Comparison of ENCODE assay signal across 8 cellular contexts in the genomic region with DNA sequence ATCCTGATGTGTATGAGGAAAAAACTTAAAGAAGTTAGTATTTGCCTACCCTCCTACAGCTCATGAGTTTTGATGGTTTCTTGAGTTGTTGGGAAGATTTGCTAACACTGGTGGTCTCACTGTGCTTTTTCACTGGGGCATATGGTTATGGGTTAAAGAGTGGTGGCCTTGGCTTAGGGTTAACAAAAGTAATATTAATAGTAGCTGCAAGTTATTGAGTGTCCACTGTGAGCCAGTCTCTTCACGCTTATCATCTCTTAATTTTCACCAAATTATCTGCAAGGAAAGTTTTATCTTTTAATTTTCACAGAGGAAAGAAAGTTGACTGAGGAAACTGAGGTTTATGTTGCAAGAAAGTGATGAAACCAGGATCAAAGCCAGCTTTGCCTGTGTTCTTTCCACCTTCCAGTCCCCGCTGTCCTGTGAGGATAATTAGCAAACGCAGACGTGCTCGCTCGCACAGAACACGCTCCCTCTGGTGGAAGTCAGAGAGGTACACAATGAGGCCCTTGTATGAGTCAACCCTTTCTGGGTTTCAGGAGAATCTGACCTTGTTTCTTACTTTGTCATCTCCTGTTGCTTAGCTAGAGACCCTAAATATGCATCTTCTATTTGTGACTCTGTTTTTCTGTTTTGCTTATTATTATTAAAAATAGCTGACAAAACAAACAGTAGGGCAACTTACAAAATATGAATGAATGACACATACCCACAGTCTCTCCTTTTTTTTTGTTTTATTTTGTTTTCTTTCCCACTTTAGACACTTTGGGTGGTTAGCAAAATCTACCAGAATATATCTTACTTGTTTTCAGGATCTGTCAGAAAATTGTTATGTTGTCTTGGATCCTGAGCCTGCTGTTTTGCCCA.
DNase-seq lines count a peak whose midpoint lies in the region; ATAC-seq and TF ChIP-seq lines count a peak whose summit lies in the region.

No MANE protein-coding gene starts in this region.

- H3K27ac ChIP-seq in DND-41 (ENCODE audit: low read length), result no peak overlapping the region

- intact Hi-C loops in posterior cingulate gyrus (cut with DNase I), result no loop called here

- no peaks in the 10 kb centered on the region for H3K27me3 ChIP-seq in DND-41 (ENCODE audit: insufficient read depth, low read length, poor library complexity)

- H3K79me2 ChIP-seq in DND-41 (ENCODE audit: insufficient read depth, low read length), result no peaks in the 10 kb centered on the region

- H3K9ac ChIP-seq in DND-41 (ENCODE audit: low read depth, low read length), result no peak overlapping the region

- H3K36me3 ChIP-seq in DND-41 (ENCODE audit: insufficient read depth, low read length), result no peaks in the 10 kb centered on the region

- 0 out of 2 replicates have a peak overlapping the region, but pooled peaks have one; percentile 22 for H2AFZ ChIP-seq in DND-41 (ENCODE audit: low read depth, low read length)

- no peak overlapping the region for H3K4me3 ChIP-seq in DND-41 (ENCODE audit: low read depth in 1 of 2, low read length in 2 of 2)

- peak; percentile 71 for TF ChIP-seq CTCF in DND-41 (IDR thresholded peaks at IDR 0.05; ENCODE audit: borderline replicate concordance, extremely low read depth, low read length, poor library complexity, severe bottlenecking)

- H3K9me3 ChIP-seq in DND-41 (ENCODE audit: insufficient read depth, low read length, severe bottlenecking), result no peaks in the 10 kb centered on the region

- H3K4me2 ChIP-seq in DND-41 (ENCODE audit: insufficient read depth, low read length), result no peak overlapping the region

- DNase-seq in DND-41 (peak; percentile 51), HT-29 (ENCODE audit: low spot score) (peak; percentile 55), RPMI7951 (ENCODE audit: low read depth) (peak; percentile 66), foreskin melanocyte (peak; percentile 52), posterior cingulate gyrus (peak in 6 of 10 donors; percentile 15 to 80 (median 30)), NK-92 (lab: John Stamatoyannopoulos, UW; ENCODE audit: unreplicated experiment) (no peak)
- peak; percentile 23 for DNase-seq in activated T-helper 9 cell treated with anti-CD3 and anti-CD28 coated beads, Interleukin-2, amount 50 U/mL, for 16 hours (ENCODE audit: low read depth)

- ATAC-seq in DND-41 (ENCODE audit: insufficient read depth, low read depth), result peak; percentile 62
- peak; percentile 84 for ATAC-seq in GM21447 (IDR thresholded peaks at IDR 0.05; ENCODE audit: unreplicated experiment)

- H4K20me1 ChIP-seq in DND-41 (ENCODE audit: insufficient read depth, low read length), result no peaks in the 10 kb centered on the region

- peaks cover 16% of the 10 kb centered on the region for H3K4me1 ChIP-seq in DND-41 (ENCODE audit: insufficient read depth, low read length)
